In the genomic region with DNA sequence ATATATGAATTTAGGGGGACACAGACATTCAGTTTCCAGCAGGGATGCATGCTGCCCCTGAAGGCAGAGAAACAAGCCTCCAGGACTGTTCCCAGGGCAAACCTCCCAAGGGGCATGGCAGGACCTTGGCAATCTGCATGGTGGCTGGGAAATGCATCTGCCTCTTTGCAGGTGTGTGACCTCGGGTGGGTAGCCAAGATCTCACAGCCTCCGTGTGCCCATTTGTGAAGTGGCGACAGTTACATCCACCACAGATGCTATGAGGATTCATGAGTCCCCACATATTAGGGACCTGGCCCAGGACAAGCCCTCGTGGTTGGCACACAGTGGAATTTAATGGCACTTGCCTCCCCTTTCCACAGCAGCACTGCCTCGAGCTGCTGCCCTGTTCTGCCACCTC, we compare ENCODE assay signal across 16 cellular contexts. TPM values are rescaled to one million over a fixed set of nuclear protein-coding genes. Genes with fewer than 3 reads are reported as not detected.
DNase-seq lines count a peak whose midpoint lies in the region; ATAC-seq and TF ChIP-seq lines count a peak whose summit lies in the region.
"Had no signal": no experiment of that assay in that cellular context is flagged by ENCODE, and none has a peak within 500 bp of the region (broad histone marks: within the 10 kb centered on the region; RNA-seq: fewer than 3 reads in every experiment).

No MANE protein-coding gene starts in this region.

- no peak overlapping the region for H3K4me3 Mint-ChIP-seq in mesothelial cell of epicardium
- H3K4me3 Mint-ChIP-seq: neural crest cell had no signal

- no peak for DNase-seq in heart left ventricle
- no peak for DNase-seq in Right ventricle myocardium inferior (ENCODE audit: missing footprints)
- no peak for DNase-seq in adrenal gland
- DNase-seq in mesothelial cell of epicardium (ENCODE audit: low spot score in 2 of 2, unreplicated experiment in 2 of 2), result no peak
- no peak for DNase-seq in transverse colon
- DNase-seq in activated CD4-positive, alpha-beta T cell treated with anti-CD3 and anti-CD28 coated beads for 1 hour, result no peak
- DNase-seq in HPDE6-E6E7 (ENCODE audit: extremely low spot score), result no peak
- DNase-seq: NCI-H1092 treated with DMSO at 0.1 percent for 48 hours, NCI-H446 treated with DMSO at 0.1 percent for 48 hours had no signal

- intact Hi-C loops in heart left ventricle (cut with DNase I), result loop anchor here in 2 of 10 donors (5.0 to 10.0 kb wide), 2 partner anchors 52 to 200 kb away; partner anchors contain the start of gene SEC11A (in 1 of the 2)
- intact Hi-C loops in Right ventricle myocardium inferior (cut with DNase I), result no loop called here
- intact Hi-C loops in adrenal gland (cut with DNase I), result no loop called here
- intact Hi-C loops in transverse colon (cut with DNase I; ENCODE audit: low total_unique reads), result no loop called here

- no peak for TF ChIP-seq EP300 in transverse colon (IDR thresholded peaks at IDR 0.05; ENCODE audit: low read depth)

- H3K9me3 Mint-ChIP-seq in mesothelial cell of epicardium, result no peaks in the 10 kb centered on the region
- H3K9me3 Mint-ChIP-seq: activated naive CD8-positive, alpha-beta T cell treated with anti-CD3 and anti-CD28 coated beads, Interleukin-2, amount 50 U/mL, for 24 hours; neural crest cell had no signal

- H3K9me3 ChIP-seq in heart left ventricle (no peaks in the 10 kb centered on the region), adrenal gland (replicated peaks in 1 of 3) (no peaks in the 10 kb centered on the region), transverse colon (no peaks in the 10 kb centered on the region)

- H3K27ac Mint-ChIP-seq in mesothelial cell of epicardium, result peak overlapping the region; percentile 100

- no peaks in the 10 kb centered on the region for H3K36me3 Mint-ChIP-seq in mesothelial cell of epicardium

- no peak overlapping the region for H3K4me3 ChIP-seq in heart left ventricle
- H3K4me3 ChIP-seq in adrenal gland, result no peak overlapping the region
- H3K4me3 ChIP-seq in transverse colon, result no peak overlapping the region

- H3K27me3 Mint-ChIP-seq in mesothelial cell of epicardium (ENCODE audit: low read depth), result no peaks in the 10 kb centered on the region

- H3K4me1 Mint-ChIP-seq in mesothelial cell of epicardium, result peaks cover 27% of the 10 kb centered on the region

- WGBS in heart left ventricle, 4 donors, result 17 to 58% (median 56%) methylated on average over 2 to 5 of the region's 5 CpGs
- WGBS in adrenal gland, 4 donors, result 75 to 81% (median 80%) methylated on average over 4 to 5 of the region's 5 CpGs
- 72% methylated on average over 4 of the region's 5 CpGs; no CpG with 5 or more reads in 1 of the 2 donors for WGBS in transverse colon (ENCODE audit: low coverage in 1 of 2), 2 donors

- H3K27me3 ChIP-seq in heart left ventricle (no peaks in the 10 kb centered on the region), adrenal gland (no peaks in the 10 kb centered on the region), transverse colon (no peaks in the 10 kb centered on the region)

- peak overlapping the region; percentile 55 to 96 (median 90) for H3K27ac ChIP-seq in heart left ventricle
- peak overlapping the region in 4 of 5 donors; percentile 56 to 91 (median 70) for H3K27ac ChIP-seq in adrenal gland
- H3K27ac ChIP-seq in transverse colon, result peak overlapping the region in 3 of 4 donors; percentile 49 to 62 (median 60)

- TF ChIP-seq CTCF in heart left ventricle (IDR thresholded peaks at IDR 0.05) (no peak), adrenal gland (IDR thresholded peaks at IDR 0.05) (no peak), mesothelial cell of epicardium (IDR thresholded peaks at IDR 0.05; ENCODE audit: unreplicated experiment) (no peak), transverse colon (IDR thresholded peaks at IDR 0.05) (no peak)

- peaks cover 24 to 69% (median 51%) of the 10 kb centered on the region in 12 donors for H3K4me1 ChIP-seq in heart left ventricle
- H3K4me1 ChIP-seq in adrenal gland (replicated peaks in 1 of 2), result peaks cover 42 to 50% of the 10 kb centered on the region in 2 donors
- H3K4me1 ChIP-seq in transverse colon, result peaks cover 14 to 36% (median 15%) of the 10 kb centered on the region in 4 donors

- ATAC-seq in heart left ventricle, result no peak
- no peak for ATAC-seq in Right ventricle myocardium inferior
- no peak for ATAC-seq in HG03521 (IDR thresholded peaks at IDR 0.05; ENCODE audit: unreplicated experiment)

- H3K36me3 ChIP-seq in heart left ventricle, result no peaks in the 10 kb centered on the region
- H3K36me3 ChIP-seq in adrenal gland (replicated peaks in 1 of 2), result no peaks in the 10 kb centered on the region
- no peaks in the 10 kb centered on the region for H3K36me3 ChIP-seq in transverse colon

- in situ Hi-C loops in transverse colon (cut with MboI; ENCODE audit: low pct_ligation_motif_present in 1 of 4, low pct_unique_long_range_greater_than_20kb in 1 of 4, low sequenced_read_pairs in 3 of 4), result loop anchor here in 1 of 4 donors (25.0 kb wide), 1 partner anchor 327 kb away; no protein-coding TSS in a partner anchor

- TF ChIP-seq POLR2A in heart left ventricle (IDR thresholded peaks at IDR 0.05) (no peak), adrenal gland (IDR thresholded peaks at IDR 0.05) (no peak), transverse colon (IDR thresholded peaks at IDR 0.05) (no peak)

RNA-seq across cellular contexts. Expression of gene SLC28A1, which starts 29.9 kb away (rescaled TPM):
- total RNA-seq in heart left ventricle (1 to 10 TPM in 3 of 9 donors, under 1 TPM in 5, not detected in 1; 0.14 to 2.9 (median 0.74) TPM), Right ventricle myocardium inferior (0.24 TPM), adrenal gland (under 1 TPM in 4 of 8 donors, not detected in 4; 0.14 to 0.19 (median 0.16) TPM), mesothelial cell of epicardium (0.16 to 0.24 TPM (median 0.20 TPM) in 3 replicates), transverse colon (not detected)
- polyA plus RNA-seq in heart left ventricle (1 to 10 TPM in 1 of 2 donors, under 1 TPM in 1; 0.17 to 1.9 TPM), adrenal gland (under 1 TPM; 0.03 to 0.08 (median 0.05) TPM)
- total RNA-seq: frontal cortex, H1, left colon, neural crest cell, RPMI7951 had no signal
